In the genomic region with DNA sequence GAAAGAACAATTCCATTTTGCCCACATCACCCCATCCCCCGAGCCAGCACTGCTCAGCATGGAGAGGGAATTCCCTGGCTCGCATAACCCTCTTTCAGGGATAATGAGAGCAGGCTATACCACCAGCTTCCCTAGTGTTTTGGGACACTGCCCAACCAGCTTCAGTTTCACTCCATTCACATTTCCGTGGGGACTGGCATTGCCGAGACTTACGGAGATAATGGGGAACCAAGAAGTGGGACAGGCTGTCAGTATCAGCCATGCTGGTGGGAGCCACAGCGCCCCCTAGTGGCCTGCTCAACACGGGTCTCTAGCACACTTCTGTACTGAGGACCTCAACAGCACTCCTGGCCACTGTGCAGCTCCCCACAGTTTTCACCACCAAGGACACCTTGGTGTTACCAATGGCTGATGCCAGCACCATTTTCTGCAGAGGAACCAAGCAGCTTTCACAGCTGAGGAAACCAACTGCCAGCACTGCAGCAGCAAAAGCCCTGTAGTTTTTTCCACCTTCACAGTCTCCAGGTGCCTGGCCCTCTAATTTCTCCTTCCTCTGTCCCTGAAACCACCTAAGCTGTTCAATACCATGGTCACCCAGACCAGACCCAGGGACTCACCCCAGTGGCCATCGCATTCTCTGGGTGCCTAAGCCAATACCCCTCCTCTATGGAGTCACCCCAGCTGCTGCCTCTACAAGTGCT, we compare ENCODE assay signal across 8 cellular contexts. TPM values are rescaled to one million over a fixed set of nuclear protein-coding genes. Genes with fewer than 3 reads are reported as not detected.
A peak's percentile ranks its signal among the peaks of the same experiment; 100 is the strongest.
DNase-seq lines count a peak whose midpoint lies in the region; ATAC-seq, FAIRE-seq and TF ChIP-seq lines count a peak whose summit lies in the region.

No MANE protein-coding gene starts in this region.

- H3K79me2 ChIP-seq in keratinocyte (ENCODE audit: control insufficient read depth, insufficient read depth, low read length) = no peaks in the 10 kb centered on the region

- POLR2A ChIA-PET in activated B cell treated with CpG ODN at 0.5 μM for 24 hours (lab: Charles Lee) = interaction anchor here (0.6 to 3.4 kb wide), 14 partner anchors 11 to 141 kb away, joined by 3 to 36 read pairs (median 4); partner anchors contain the start of gene CD37

- H3K4me3 Mint-ChIP-seq in activated B cell treated with CpG ODN at 0.5 μM for 24 hours = peak overlapping the region; percentile 64

- H3K27ac ChIP-seq in keratinocyte (ENCODE audit: control insufficient read depth, insufficient read depth, low read length) = no peak overlapping the region

- H3K4me3 ChIP-seq in bronchial epithelial cell (ENCODE audit: low read depth, low read length) = no peak overlapping the region
- H3K4me3 ChIP-seq in keratinocyte (ENCODE audit: control insufficient read depth in 2 of 3, extremely low read depth in 1 of 3, insufficient read depth in 2 of 3, low read depth in 1 of 3, low read length in 3 of 3) = peak overlapping the region in 1 of 3 experiments; percentile 50

- H3K36me3 ChIP-seq in bronchial epithelial cell (ENCODE audit: control insufficient read depth, insufficient read depth, low read length) (no peaks in the 10 kb centered on the region), keratinocyte (ENCODE audit: control insufficient read depth in 2 of 2, extremely low read depth in 1 of 2, insufficient read depth in 2 of 2, low read length in 2 of 2) (no peaks in the 10 kb centered on the region)

- no peaks in the 10 kb centered on the region for H3K27me3 Mint-ChIP-seq in activated B cell treated with CpG ODN at 0.5 μM for 24 hours

- dilution Hi-C loops in keratinocyte (cut with MboI; ENCODE audit: extremely low pct_ligation_motif_present, low sequenced_read_pairs) = no loop called here

- no peaks in the 10 kb centered on the region for H3K9me3 ChIP-seq in keratinocyte (ENCODE audit: control insufficient read depth, low read depth, low read length)

- H3K27me3 ChIP-seq in bronchial epithelial cell (ENCODE audit: control insufficient read depth, insufficient read depth, low read length) = no peaks in the 10 kb centered on the region
- no peaks in the 10 kb centered on the region for H3K27me3 ChIP-seq in keratinocyte (ENCODE audit: control insufficient read depth, extremely low read depth, insufficient read depth, low read length)

- no peak for DNase-seq in AG09319 (ENCODE audit: extremely low read depth, low read depth)
- DNase-seq in NCI-H1930 (lab: John Stamatoyannopoulos, UW) = peak; percentile 62 to 80
- DNase-seq in activated B cell treated with CpG ODN at 0.5 μM for 24 hours = peak; percentile 81
- peak; percentile 56 for DNase-seq in bronchial epithelial cell (ENCODE audit: low read depth)
- peak; percentile 19 for DNase-seq in keratinocyte (ENCODE audit: low read depth, low spot score)
- peak; percentile 71 to 75 for DNase-seq in stimulated activated CD4-positive, alpha-beta T cell treated with anti-CD3 and anti-CD28 coated beads, Interleukin-15, amount 100 ng/mL, for 48 hours (ENCODE audit: low read depth in 2 of 2)

- no peaks in the 10 kb centered on the region for H3K9me1 ChIP-seq in keratinocyte (ENCODE audit: control insufficient read depth, extremely low read depth, insufficient read depth, low read length)

- peak overlapping the region; percentile 48 for H2AFZ ChIP-seq in keratinocyte (ENCODE audit: control insufficient read depth, low read length)

- no peaks in the 10 kb centered on the region for H3K4me1 ChIP-seq in keratinocyte (ENCODE audit: control insufficient read depth, extremely low read depth, insufficient read depth, low read length)

- peak overlapping the region; percentile 7 for H3K27ac Mint-ChIP-seq in activated B cell treated with CpG ODN at 0.5 μM for 24 hours

- no peak overlapping the region for H3K9ac ChIP-seq in keratinocyte (ENCODE audit: control insufficient read depth, extremely low read depth, insufficient read depth, low read length)

- no peaks in the 10 kb centered on the region for H4K20me1 ChIP-seq in keratinocyte (ENCODE audit: control insufficient read depth, extremely low read depth, insufficient read depth, low read length)

- H3K36me3 Mint-ChIP-seq in activated B cell treated with CpG ODN at 0.5 μM for 24 hours (ENCODE audit: low read depth) = peaks cover 20% of the 10 kb centered on the region

- intact Hi-C loops in activated B cell treated with CpG ODN at 0.5 μM for 24 hours (cut with micrococcal nuclease) = loop anchor here (1.0 to 2.0 kb wide), 6 partner anchors 25 to 142 kb away; partner anchors contain the start of genes CD37, DKKL1 and TEAD2

- H3K4me1 Mint-ChIP-seq in activated B cell treated with CpG ODN at 0.5 μM for 24 hours = peaks cover 21% of the 10 kb centered on the region

- peaks cover 3% of the 10 kb centered on the region for H3K9me3 Mint-ChIP-seq in activated B cell treated with CpG ODN at 0.5 μM for 24 hours

- CTCF ChIA-PET in activated B cell treated with CpG ODN at 0.5 μM for 24 hours (lab: Charles Lee) = interaction anchor here (0.5 to 3.5 kb wide), 30 partner anchors 9 to 204 kb away, joined by 3 to 24 read pairs (median 5); partner anchors contain the start of gene CD37

- FAIRE-seq in bronchial epithelial cell (lab: Jason Lieb, UNC) = peak; percentile 77
- peak; percentile 95 for FAIRE-seq in keratinocyte (lab: Jason Lieb, UNC)

- TF ChIP-seq CTCF in AG09319 (IDR thresholded peaks at IDR 0.05; ENCODE audit: low read depth, low read length) (peak; percentile 79), activated B cell treated with CpG ODN at 0.5 μM for 24 hours (IDR thresholded peaks at IDR 0.05) (no peak), bronchial epithelial cell (IDR thresholded peaks at IDR 0.05; ENCODE audit: insufficient read depth, low read length, severe bottlenecking) (peak; percentile 96), keratinocyte (optimal IDR thresholded peaks at IDR 0.05 in 1 of 3, IDR thresholded peaks at IDR 0.05 in 1 of 3, conservative IDR thresholded peaks at IDR 0.05 in 1 of 3; ENCODE audit: extremely low read depth in 1 of 3, insufficient read depth in 2 of 3, low read length in 3 of 3) (peak; percentile 97 to 98 (median 97))

- H3K4me2 ChIP-seq in keratinocyte (ENCODE audit: control insufficient read depth, extremely low read depth, insufficient read depth, low read depth, low read length) = peak overlapping the region; percentile 68

- ATAC-seq in GM21381 (IDR thresholded peaks at IDR 0.05; ENCODE audit: unreplicated experiment) (peak; percentile 60), activated B cell treated with CpG ODN at 0.5 μM for 24 hours (ENCODE audit: low read depth) (peak; percentile 99), GM19023 (IDR thresholded peaks at IDR 0.05; ENCODE audit: unreplicated experiment) (no peak)

RNA-seq across cellular contexts. Expression of gene SLC6A16, which starts 23.7 kb away (rescaled TPM):
- 14.8 and 19.3 TPM in 2 replicates for total RNA-seq in activated B cell treated with CpG ODN at 0.5 μM for 24 hours
- total RNA-seq in bronchial epithelial cell = under 0.01 TPM in 1 of 2 replicates, not detected in the other
- 0.04 TPM in 1 of 3 replicates, not detected in the others for polyA plus RNA-seq in keratinocyte
- not detected for polyA plus RNA-seq in keratinocyte (2011; ENCODE audit: low read depth)
- not detected in 2 replicates for polyA plus RNA-seq in keratinocyte (2011; cell fraction: cytosol; rRNA removed)
- 0.25 and 0.35 TPM in 2 replicates for polyA plus RNA-seq in keratinocyte (2011; cell fraction: nucleus; rRNA removed)
- not detected in 2 replicates for polyA plus RNA-seq in keratinocyte (2012; ENCODE audit: low replicate concordance)
- not detected in 3 replicates for polyA minus RNA-seq in keratinocyte
- polyA minus RNA-seq in keratinocyte (2011; cell fraction: cytosol; rRNA and poly(A)+ RNA removed) = not detected
- polyA minus RNA-seq in keratinocyte (2011; cell fraction: nucleus; rRNA and poly(A)+ RNA removed) = 0.23 TPM in 1 of 2 replicates, not detected in the other

RNA-seq across cellular contexts. Expression of gene CD37, which starts 33.9 kb away (rescaled TPM):
- total RNA-seq in activated B cell treated with CpG ODN at 0.5 μM for 24 hours (1,587 and 1,688 TPM in 2 replicates), bronchial epithelial cell (not detected in 2 replicates)
- not detected in 3 replicates for polyA plus RNA-seq in keratinocyte
- not detected for polyA plus RNA-seq in keratinocyte (2011; ENCODE audit: low read depth)
- polyA plus RNA-seq in keratinocyte (2011; cell fraction: cytosol; rRNA removed) = not detected in 2 replicates
- not detected in 2 replicates for polyA plus RNA-seq in keratinocyte (2011; cell fraction: nucleus; rRNA removed)
- polyA plus RNA-seq in keratinocyte (2012; ENCODE audit: low replicate concordance) = 0.38 and 3.2 TPM in 2 replicates
- polyA minus RNA-seq in keratinocyte = not detected in 3 replicates
- not detected for polyA minus RNA-seq in keratinocyte (2011; cell fraction: cytosol; rRNA and poly(A)+ RNA removed)
- polyA minus RNA-seq in keratinocyte (2011; cell fraction: nucleus; rRNA and poly(A)+ RNA removed) = not detected in 2 replicates

Comparison
In these comparisons a context has a peak if more than half of its experiments do, and no peak if none do; other contexts are left out.
1. RNA of gene SLC6A16, which starts 23.7 kb away (total RNA-seq): 14.8 to 19.3 TPM in activated B cell treated with CpG ODN at 0.5 μM for 24 hours; under 0.01 TPM in bronchial epithelial cell; every median in the first group is over 10 times any median in the second.
2. RNA of gene CD37, which starts 33.9 kb away (total RNA-seq): 1,587 to 1,688 TPM in activated B cell treated with CpG ODN at 0.5 μM for 24 hours; not detected in bronchial epithelial cell; every median in the first group is over 1,000 times any median in the second.